In the genomic region with DNA sequence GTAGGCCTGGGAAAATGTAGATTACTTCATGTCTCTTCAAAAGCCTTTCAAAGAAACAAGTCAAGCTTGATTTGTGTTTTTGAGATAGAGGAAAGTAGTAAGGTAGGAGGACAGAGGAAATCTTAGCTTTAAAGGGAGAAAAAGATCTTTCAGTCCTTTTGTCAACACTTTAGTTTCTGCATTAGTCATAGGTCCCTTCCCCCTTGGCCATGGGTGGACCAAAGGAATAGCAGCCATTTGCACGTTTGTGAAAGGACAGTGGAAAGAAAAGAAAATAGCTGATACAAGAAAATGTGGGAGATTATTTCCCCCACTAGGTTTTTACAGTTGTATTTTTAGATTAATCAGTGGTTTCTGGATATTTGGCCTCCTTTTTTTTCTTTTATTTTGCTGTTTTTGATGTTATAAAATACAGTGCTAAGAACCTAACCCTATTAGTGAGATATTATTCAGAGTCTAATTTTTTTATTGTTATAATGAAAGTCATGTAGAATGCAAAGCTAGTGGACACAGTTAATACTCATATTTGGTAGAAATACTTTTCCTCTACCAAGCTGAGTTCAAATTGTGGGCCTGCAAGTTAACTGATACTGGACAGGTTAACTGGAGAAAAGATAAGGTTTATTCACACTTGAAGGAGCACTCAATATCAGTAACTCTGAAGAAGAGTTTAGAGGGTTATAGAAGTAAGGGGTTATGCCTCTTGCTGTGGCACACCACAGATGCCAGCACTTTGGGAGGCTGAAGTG, we compare ENCODE assay signal across 9 cellular contexts.
DNase-seq lines count a peak whose midpoint lies in the region; ATAC-seq and TF ChIP-seq lines count a peak whose summit lies in the region.
"Had no signal": no experiment of that assay in that cellular context is flagged by ENCODE, and none has a peak within 500 bp of the region (broad histone marks: within the 10 kb centered on the region; RNA-seq: fewer than 3 reads in every experiment).

No MANE protein-coding gene starts in this region.

- H3K36me3 Mint-ChIP-seq in activated naive CD8-positive, alpha-beta T cell treated with anti-CD3 and anti-CD28 coated beads, Interleukin-2, amount 50 U/mL, for 24 hours (ENCODE audit: low read depth) = peaks cover 28% of the 10 kb centered on the region
- H3K36me3 Mint-ChIP-seq in neural crest cell (ENCODE audit: low read depth) = no peaks in the 10 kb centered on the region

- no peak for TF ChIP-seq CTCF in neural crest cell (conservative IDR thresholded peaks at IDR 0.05)

- ATAC-seq in GM18498 (IDR thresholded peaks at IDR 0.05; ENCODE audit: unreplicated experiment) (peak; percentile 29), HG03460 (IDR thresholded peaks at IDR 0.05; ENCODE audit: unreplicated experiment) (peak; percentile 36), HG02884 (IDR thresholded peaks at IDR 0.05; ENCODE audit: unreplicated experiment) (no peak)
- ATAC-seq in activated naive CD8-positive, alpha-beta T cell treated with anti-CD3 and anti-CD28 coated beads, Interleukin-2, amount 50 U/mL, for 24 hours = peak; percentile 13

- no peaks in the 10 kb centered on the region for H3K9me3 Mint-ChIP-seq in activated naive CD8-positive, alpha-beta T cell treated with anti-CD3 and anti-CD28 coated beads, Interleukin-2, amount 50 U/mL, for 24 hours
- no peaks in the 10 kb centered on the region for H3K9me3 Mint-ChIP-seq in neural crest cell

- peak overlapping the region; percentile 91 for H3K27ac Mint-ChIP-seq in activated naive CD8-positive, alpha-beta T cell treated with anti-CD3 and anti-CD28 coated beads, Interleukin-2, amount 50 U/mL, for 24 hours
- H3K27ac Mint-ChIP-seq in neural crest cell (ENCODE audit: unreplicated experiment) = peak overlapping the region; percentile 65

- peak overlapping the region; percentile 65 for H3K4me3 Mint-ChIP-seq in activated naive CD8-positive, alpha-beta T cell treated with anti-CD3 and anti-CD28 coated beads, Interleukin-2, amount 50 U/mL, for 24 hours
- H3K4me3 Mint-ChIP-seq in neural crest cell = no peak overlapping the region

- H3K4me1 Mint-ChIP-seq in activated naive CD8-positive, alpha-beta T cell treated with anti-CD3 and anti-CD28 coated beads, Interleukin-2, amount 50 U/mL, for 24 hours = peaks cover 78% of the 10 kb centered on the region
- H3K4me1 Mint-ChIP-seq in neural crest cell = peaks cover 9% of the 10 kb centered on the region

- no peaks in the 10 kb centered on the region for H3K27me3 Mint-ChIP-seq in activated naive CD8-positive, alpha-beta T cell treated with anti-CD3 and anti-CD28 coated beads, Interleukin-2, amount 50 U/mL, for 24 hours
- H3K27me3 Mint-ChIP-seq in neural crest cell (ENCODE audit: low read depth) = no peaks in the 10 kb centered on the region

- no peak for DNase-seq in activated naive CD8-positive, alpha-beta T cell treated with anti-CD3 and anti-CD28 coated beads, Interleukin-2, amount 50 U/mL, for 24 hours
- DNase-seq in neural crest cell (ENCODE audit: low read depth, low spot score) = no peak
- no peak for DNase-seq in cerebellar nuclear complex (lab: John Stamatoyannopoulos, UW)
- no peak for DNase-seq in NCI-H226
- DNase-seq: Kasumi-1, Peyer's patch had no signal
